1 cellular context compared by ENCODE assay signal in the genomic region with DNA sequence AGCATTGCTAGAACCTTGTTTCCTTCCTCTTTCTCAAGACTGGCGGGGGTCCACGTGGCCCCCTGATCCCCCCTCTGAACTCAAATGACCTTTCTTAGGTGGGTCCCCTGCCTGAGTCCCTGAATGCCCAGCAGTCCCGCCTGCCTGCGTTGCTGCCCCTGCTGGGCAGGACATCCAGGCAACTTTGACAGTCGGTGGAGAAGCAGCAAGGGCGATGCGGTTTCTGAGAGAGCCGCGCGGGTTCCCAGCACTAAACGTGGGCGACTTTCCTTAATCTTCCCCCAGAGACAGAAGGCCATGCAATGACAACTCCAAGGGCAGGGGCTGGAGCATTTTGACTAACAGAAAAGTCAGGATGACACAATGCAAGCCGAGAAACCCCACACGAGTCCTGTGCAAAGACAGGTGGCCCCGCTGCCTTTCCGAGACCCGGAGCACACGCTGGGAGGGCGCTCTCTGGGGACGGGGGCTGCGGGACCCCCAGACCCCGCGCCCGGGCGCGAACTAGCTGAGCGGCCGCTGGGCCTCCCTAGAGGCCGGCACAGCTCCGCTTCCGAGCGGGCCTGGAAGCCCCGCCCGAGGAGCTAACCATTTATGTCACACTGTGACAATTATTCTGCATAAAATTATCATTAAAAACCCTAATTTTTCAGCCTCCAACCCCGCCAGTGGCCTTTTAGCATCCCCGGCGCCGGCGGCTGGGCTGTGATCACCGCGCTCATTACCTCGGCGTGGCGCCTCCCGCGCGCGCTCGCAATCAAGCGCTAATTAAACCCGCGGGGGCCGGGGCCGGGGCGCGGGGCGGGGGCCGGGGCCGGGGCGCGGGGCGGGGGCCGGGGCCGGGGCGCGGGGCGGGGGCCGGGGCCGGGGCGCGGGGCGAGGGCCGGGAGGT.
TF ChIP-seq lines count a peak whose summit lies in the region.

No MANE protein-coding gene starts in this region.

TF ChIP-seq in SK-N-SH treated with all-trans-retinoic acid at 6 μM for 48 hours, 23 proteins besides CTCF, POLR2A, EP300 and RAD21 (continued from another document):
- TF ChIP-seq, protein P1, sequence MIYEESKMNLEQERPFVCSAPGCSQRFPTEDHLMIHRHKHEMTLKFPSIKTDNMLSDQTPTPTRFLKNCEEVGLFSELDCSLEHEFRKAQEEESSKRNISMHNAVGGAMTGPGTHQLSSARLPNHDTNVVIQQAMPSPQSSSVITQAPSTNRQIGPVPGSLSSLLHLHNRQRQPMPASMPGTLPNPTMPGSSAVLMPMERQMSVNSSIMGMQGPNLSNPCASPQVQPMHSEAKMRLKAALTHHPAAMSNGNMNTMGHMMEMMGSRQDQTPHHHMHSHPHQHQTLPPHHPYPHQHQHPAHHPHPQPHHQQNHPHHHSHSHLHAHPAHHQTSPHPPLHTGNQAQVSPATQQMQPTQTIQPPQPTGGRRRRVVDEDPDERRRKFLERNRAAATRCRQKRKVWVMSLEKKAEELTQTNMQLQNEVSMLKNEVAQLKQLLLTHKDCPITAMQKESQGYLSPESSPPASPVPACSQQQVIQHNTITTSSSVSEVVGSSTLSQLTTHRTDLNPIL (CRISPR knock-in tag; IDR thresholded peaks at IDR 0.05; ENCODE audit: low read depth) = no peak
- TF ChIP-seq ZFP30 (CRISPR knock-in tag; IDR thresholded peaks at IDR 0.05) = no peak
- no peak for TF ChIP-seq BACH2 (CRISPR knock-in tag; IDR thresholded peaks at IDR 0.05; ENCODE audit: borderline replicate concordance)
- TF ChIP-seq ZNF8 (CRISPR knock-in tag; IDR thresholded peaks at IDR 0.05) = no peak
- TF ChIP-seq CSRNP3 (CRISPR knock-in tag; IDR thresholded peaks at IDR 0.05) = no peak
- TF ChIP-seq RARB (CRISPR knock-in tag; IDR thresholded peaks at IDR 0.05) = no peak
- no peak for TF ChIP-seq SNAI2 (CRISPR knock-in tag; IDR thresholded peaks at IDR 0.05)
- TF ChIP-seq, protein P2, sequence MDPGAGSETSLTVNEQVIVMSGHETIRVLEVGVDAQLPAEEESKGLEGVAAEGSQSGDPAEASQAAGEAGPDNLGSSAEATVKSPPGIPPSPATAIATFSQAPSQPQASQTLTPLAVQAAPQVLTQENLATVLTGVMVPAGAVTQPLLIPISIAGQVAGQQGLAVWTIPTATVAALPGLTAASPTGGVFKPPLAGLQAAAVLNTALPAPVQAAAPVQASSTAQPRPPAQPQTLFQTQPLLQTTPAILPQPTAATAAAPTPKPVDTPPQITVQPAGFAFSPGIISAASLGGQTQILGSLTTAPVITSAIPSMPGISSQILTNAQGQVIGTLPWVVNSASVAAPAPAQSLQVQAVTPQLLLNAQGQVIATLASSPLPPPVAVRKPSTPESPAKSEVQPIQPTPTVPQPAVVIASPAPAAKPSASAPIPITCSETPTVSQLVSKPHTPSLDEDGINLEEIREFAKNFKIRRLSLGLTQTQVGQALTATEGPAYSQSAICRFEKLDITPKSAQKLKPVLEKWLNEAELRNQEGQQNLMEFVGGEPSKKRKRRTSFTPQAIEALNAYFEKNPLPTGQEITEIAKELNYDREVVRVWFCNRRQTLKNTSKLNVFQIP (CRISPR knock-in tag; IDR thresholded peaks at IDR 0.05; ENCODE audit: borderline replicate concordance, low read depth) = no peak
- no peak for TF ChIP-seq CSDC2 (CRISPR knock-in tag; IDR thresholded peaks at IDR 0.05)
